Comparison of ENCODE assay signal across 8 cellular contexts in genomic region chr10:63713191-63714144, GRCh38.
DNase-seq lines count a peak whose midpoint lies in the region; ATAC-seq and TF ChIP-seq lines count a peak whose summit lies in the region.

No MANE protein-coding gene starts in this region.

- peak; percentile 37 for TF ChIP-seq RAD21 in SK-N-SH (IDR thresholded peaks at IDR 0.05; ENCODE audit: low read length)

- peaks cover 28% of the 10 kb centered on the region for H3F3A ChIP-seq in SK-N-SH (replicated peaks; ENCODE audit: insufficient read depth)

- TF ChIP-seq CTCF in HEK293 (tag by site-specific recombination; IDR thresholded peaks at IDR 0.05): no peak
- no peak for TF ChIP-seq CTCF in SK-N-SH (IDR thresholded peaks at IDR 0.05)
- TF ChIP-seq CTCF in heart left ventricle (IDR thresholded peaks at IDR 0.05): no peak

- peaks cover 22% of the 10 kb centered on the region for H3K4me1 Mint-ChIP-seq in activated naive CD8-positive, alpha-beta T cell treated with anti-CD3 and anti-CD28 coated beads for 36 hours

- no peak overlapping the region for H2AFZ ChIP-seq in SK-N-SH (ENCODE audit: low read depth)

- peak overlapping the region; percentile 76 for H3K4me2 ChIP-seq in SK-N-SH

- peak overlapping the region; percentile 34; the same call in 1 of the 2 replicates for H3K9ac ChIP-seq in SK-N-SH

- H3K36me3 ChIP-seq in HEK293 (ENCODE audit: control insufficient read depth in 2 of 2, insufficient read depth in 1 of 2, low read length in 2 of 2) (no peaks in the 10 kb centered on the region), SK-N-SH (replicated peaks in 1 of 2; ENCODE audit: control insufficient read depth in 1 of 2, insufficient read depth in 2 of 2, low read length in 1 of 2) (no peaks in the 10 kb centered on the region), heart left ventricle (no peaks in the 10 kb centered on the region)

- no peak overlapping the region for H3K27ac Mint-ChIP-seq in activated naive CD8-positive, alpha-beta T cell treated with anti-CD3 and anti-CD28 coated beads for 36 hours

- H3K4me1 ChIP-seq in HEK293 (ENCODE audit: control insufficient read depth, insufficient read depth, low read length) (peaks cover 21% of the 10 kb centered on the region), SK-N-SH (ENCODE audit: control insufficient read depth in 1 of 2, insufficient read depth in 2 of 2, low read depth in 1 of 2, low read length in 1 of 2) (peaks cover 52 to 53% of the 10 kb centered on the region in 2 experiments), heart left ventricle (peaks cover 14 to 60% (median 38%) of the 10 kb centered on the region in 12 donors)

- peak in 3 of 4 donors; percentile 31 to 61 (median 40) for ATAC-seq in heart left ventricle

- CTCF ChIA-PET in HEK293 (lab: Yijun Ruan, JAX): interaction anchor here (0.6 to 2.5 kb wide), 8 partner anchors 7 to 556 kb away, joined by 3 to 11 read pairs (median 3); partner anchors contain the start of gene REEP3
- CTCF ChIA-PET in SK-N-SH (lab: Yijun Ruan, JAX): interaction anchor here (0.9 to 4.4 kb wide), 9 partner anchors 9 to 581 kb away, joined by 3 to 69 read pairs (median 3); no protein-coding TSS in a partner anchor

- H3K27me3 Mint-ChIP-seq in activated naive CD8-positive, alpha-beta T cell treated with anti-CD3 and anti-CD28 coated beads for 36 hours: no peaks in the 10 kb centered on the region

- no peaks in the 10 kb centered on the region for H4K20me1 ChIP-seq in SK-N-SH (ENCODE audit: insufficient read depth)

- H3K4me3 ChIP-seq in HEK293 (ENCODE audit: low read depth, low read length) (no peak overlapping the region), SK-N-SH (ENCODE audit: low read depth in 2 of 2, low read length in 1 of 2) (peak overlapping the region; percentile 6 to 17; a peak in 3 of 4 replicates), heart left ventricle (no peak overlapping the region)

- H3K9me3 Mint-ChIP-seq in activated naive CD8-positive, alpha-beta T cell treated with anti-CD3 and anti-CD28 coated beads for 36 hours: peaks cover under 1% of the 10 kb centered on the region

- intact Hi-C loops in heart left ventricle (cut with DNase I): loop anchor here in 9 of 10 donors (2.0 to 10.0 kb wide), 11 partner anchors 41 to 506 kb away; partner anchors contain the start of genes REEP3 (in 3 of the 9) and JMJD1C (in 1 of the 9)

- DNase-seq in SK-N-SH (peak; percentile 57), heart left ventricle (peak; percentile 79 to 90 (median 85)), retina (peak; percentile 59), SIG-M5 (lab: John Stamatoyannopoulos, UW) (no peak), NOMO-1 (lab: John Stamatoyannopoulos, UW; ENCODE audit: unreplicated experiment in 2 of 2) (no peak), NK-92 (lab: John Stamatoyannopoulos, UW; ENCODE audit: unreplicated experiment) (no peak)
- no peak for DNase-seq in activated naive CD8-positive, alpha-beta T cell treated with anti-CD3 and anti-CD28 coated beads for 36 hours

- peaks cover 2% of the 10 kb centered on the region for H3K36me3 Mint-ChIP-seq in activated naive CD8-positive, alpha-beta T cell treated with anti-CD3 and anti-CD28 coated beads for 36 hours

- H3K9me3 ChIP-seq in HEK293 (ENCODE audit: control insufficient read depth, insufficient read depth, low read depth, low read length): no peaks in the 10 kb centered on the region
- H3K9me3 ChIP-seq in SK-N-SH: no peaks in the 10 kb centered on the region
- no peaks in the 10 kb centered on the region for H3K9me3 ChIP-seq in heart left ventricle

- 11% methylated on average over 7 of the region's 7 CpGs for WGBS in SK-N-SH (ENCODE audit: low lambda C conversion rate)
- WGBS in heart left ventricle, 4 donors: 37 to 49% (median 43%) methylated on average over 7 of the region's 7 CpGs

- peak overlapping the region; percentile 83 for H3K27ac ChIP-seq in HEK293 (ENCODE audit: extremely low read depth, low read depth, low read length)
- H3K27ac ChIP-seq in SK-N-SH (ENCODE audit: low read depth in 2 of 2, low read length in 1 of 2): peak overlapping the region; percentile 98 to 100
- H3K27ac ChIP-seq in heart left ventricle: peak overlapping the region; percentile 79 to 86 (median 83)

- H3K27me3 ChIP-seq in SK-N-SH (ENCODE audit: insufficient read depth) (no peaks in the 10 kb centered on the region), heart left ventricle (no peaks in the 10 kb centered on the region)

- no peak overlapping the region for H3K4me3 Mint-ChIP-seq in activated naive CD8-positive, alpha-beta T cell treated with anti-CD3 and anti-CD28 coated beads for 36 hours

- no peaks in the 10 kb centered on the region for H3K9me2 ChIP-seq in SK-N-SH

- POLR2A ChIA-PET in HEK293 (lab: Yijun Ruan, JAX): interaction anchor here (1.3 to 3.0 kb wide), 4 partner anchors 13 to 84 kb away, joined by 4 to 25 read pairs (median 4); no protein-coding TSS in a partner anchor
- POLR2A ChIA-PET in SK-N-SH (lab: Yijun Ruan, JAX): interaction anchor here (0.6 to 4.5 kb wide), 5 partner anchors 9 to 460 kb away, joined by 3 to 94 read pairs (median 7); partner anchors contain the start of gene REEP3

- H3K79me2 ChIP-seq in SK-N-SH (ENCODE audit: insufficient read depth): no peaks in the 10 kb centered on the region

- TF ChIP-seq EP300 in SK-N-SH (IDR thresholded peaks at IDR 0.05; ENCODE audit: borderline replicate concordance in 1 of 2, low read depth in 1 of 2, low read length in 1 of 2): peak; percentile 97 to 99

- no peak for TF ChIP-seq POLR2A in heart left ventricle (IDR thresholded peaks at IDR 0.05)

TF ChIP-seq in HEK293, 187 proteins besides CTCF, POLR2A, EP300 and RAD21 (continues in another document):
- TF ChIP-seq ZNF610 (tag by site-specific recombination; IDR thresholded peaks at IDR 0.05; ENCODE audit: borderline replicate concordance) (0 out of 2 replicates have a peak, but pooled peaks have one; percentile 44), ZNF837 (tag by site-specific recombination; IDR thresholded peaks at IDR 0.05) (no peak), HOXD13 (CRISPR knock-in tag; IDR thresholded peaks at IDR 0.05; ENCODE audit: borderline replicate concordance) (0 out of 2 replicates have a peak, but pooled peaks have one; percentile 11), ZNF19 (tag by site-specific recombination; IDR thresholded peaks at IDR 0.05; ENCODE audit: low read depth) (no peak)
- TF ChIP-seq, protein P1, sequence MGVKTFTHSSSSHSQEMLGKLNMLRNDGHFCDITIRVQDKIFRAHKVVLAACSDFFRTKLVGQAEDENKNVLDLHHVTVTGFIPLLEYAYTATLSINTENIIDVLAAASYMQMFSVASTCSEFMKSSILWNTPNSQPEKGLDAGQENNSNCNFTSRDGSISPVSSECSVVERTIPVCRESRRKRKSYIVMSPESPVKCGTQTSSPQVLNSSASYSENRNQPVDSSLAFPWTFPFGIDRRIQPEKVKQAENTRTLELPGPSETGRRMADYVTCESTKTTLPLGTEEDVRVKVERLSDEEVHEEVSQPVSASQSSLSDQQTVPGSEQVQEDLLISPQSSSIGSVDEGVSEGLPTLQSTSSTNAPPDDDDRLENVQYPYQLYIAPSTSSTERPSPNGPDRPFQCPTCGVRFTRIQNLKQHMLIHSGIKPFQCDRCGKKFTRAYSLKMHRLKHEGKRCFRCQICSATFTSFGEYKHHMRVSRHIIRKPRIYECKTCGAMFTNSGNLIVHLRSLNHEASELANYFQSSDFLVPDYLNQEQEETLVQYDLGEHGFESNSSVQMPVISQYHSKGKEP (tag by site-specific recombination; IDR thresholded peaks at IDR 0.05): peak; percentile 64; the same call in 1 of the 2 replicates

TF ChIP-seq in SK-N-SH, 30 proteins besides CTCF, POLR2A, EP300 and RAD21 (continues in another document):
- TF ChIP-seq GATA2 (CRISPR knock-in tag; IDR thresholded peaks at IDR 0.05) (peak; percentile 63), NRF1 (IDR thresholded peaks at IDR 0.05; ENCODE audit: low read depth, low read length) (no peak), RCOR1 (IDR thresholded peaks at IDR 0.05; ENCODE audit: low read length) (no peak; the same call in none of the 2 replicates), POLR2AphosphoS5 (IDR thresholded peaks at IDR 0.05; ENCODE audit: low read depth, low read length) (peak; percentile 86; the same call in 1 of the 2 replicates), EZH2phosphoT487 (IDR thresholded peaks at IDR 0.05; ENCODE audit: borderline replicate concordance, low read depth) (no peak), ZBTB33 (IDR thresholded peaks at IDR 0.05; ENCODE audit: borderline replicate concordance, low read depth) (peak; percentile 82), FOXM1 (IDR thresholded peaks at IDR 0.05; ENCODE audit: low read depth) (peak; percentile 94), MXI1 (IDR thresholded peaks at IDR 0.05; ENCODE audit: low read depth, low read length) (peak; percentile 34), NFIC (IDR thresholded peaks at IDR 0.05; ENCODE audit: borderline replicate concordance) (peak; percentile 100)
- TF ChIP-seq, protein P2, sequence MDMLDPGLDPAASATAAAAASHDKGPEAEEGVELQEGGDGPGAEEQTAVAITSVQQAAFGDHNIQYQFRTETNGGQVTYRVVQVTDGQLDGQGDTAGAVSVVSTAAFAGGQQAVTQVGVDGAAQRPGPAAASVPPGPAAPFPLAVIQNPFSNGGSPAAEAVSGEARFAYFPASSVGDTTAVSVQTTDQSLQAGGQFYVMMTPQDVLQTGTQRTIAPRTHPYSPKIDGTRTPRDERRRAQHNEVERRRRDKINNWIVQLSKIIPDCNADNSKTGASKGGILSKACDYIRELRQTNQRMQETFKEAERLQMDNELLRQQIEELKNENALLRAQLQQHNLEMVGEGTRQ (IDR thresholded peaks at IDR 0.05; ENCODE audit: borderline replicate concordance, low read depth, low read length): no peak

Comparison
In these comparisons a context has a peak if more than half of its experiments do, and no peak if none do; other contexts are left out.
1. H3K4me3 ChIP-seq: peak in SK-N-SH (2 of 2); none in HEK293 (single experiment) and heart left ventricle (0 of 12).
2. DNase-seq: peak in SK-N-SH (single experiment), heart left ventricle (5 of 5) and retina (single experiment); none in SIG-M5 (single experiment), NOMO-1 (0 of 2), NK-92 (single experiment) and activated naive CD8-positive, alpha-beta T cell treated with anti-CD3 and anti-CD28 coated beads for 36 hours (single experiment).
3. Of the 4 proteins assayed by ChIP-seq in both HEK293 and SK-N-SH: peak only in HEK293: none; only in SK-N-SH: PBX3 and REST; in both: none; in neither: 2.
4. Peak in every context shown above with its lines, with median percentiles within 50 percentile points of each other: H3K27ac ChIP-seq.